ENCODE assay signal across 8 cellular contexts in genomic region chr6:159110013-159110412, GRCh38. TPM values are rescaled to one million over a fixed set of nuclear protein-coding genes. Genes with fewer than 3 reads are reported as not detected.
DNase-seq lines count a peak whose midpoint lies in the region; ATAC-seq and TF ChIP-seq lines count a peak whose summit lies in the region.

No MANE protein-coding gene starts in this region.

- ATAC-seq in upper lobe of left lung (ENCODE audit: low FRiP score in 2 of 2) (peak; percentile 23 to 48), HG03442 (IDR thresholded peaks at IDR 0.05; ENCODE audit: unreplicated experiment) (no peak), HG03565 (IDR thresholded peaks at IDR 0.05; ENCODE audit: unreplicated experiment) (no peak)

- H3K27me3 ChIP-seq in WERI-Rb-1 (ENCODE audit: insufficient read depth, low read depth, severe bottlenecking) (no peaks in the 10 kb centered on the region), iPS DF 6.9 (ENCODE audit: control insufficient read depth, insufficient read depth, low read length) (no peaks in the 10 kb centered on the region), upper lobe of left lung (no peaks in the 10 kb centered on the region)

- DNase-seq in activated CD8-positive, alpha-beta memory T cell treated with anti-CD3 and anti-CD28 coated beads for 24 hours, result peak; percentile 72
- DNase-seq in activated CD8-positive, alpha-beta memory T cell treated with anti-CD3 and anti-CD28 coated beads, Interleukin-2, amount 50 U/mL, for 4 hours, result no peak
- DNase-seq in KBM-7 (peak; percentile 75), WERI-Rb-1 (peak; percentile 41), iPS DF 6.9 (ENCODE audit: low read depth, low spot score) (peak; percentile 73), upper lobe of left lung (peak in 1 of 2 donors; percentile 42)

- no peak for TF ChIP-seq POLR2A in upper lobe of left lung (IDR thresholded peaks at IDR 0.05)

- no peaks in the 10 kb centered on the region for H3K9me3 ChIP-seq in WERI-Rb-1 (ENCODE audit: severe bottlenecking)
- no peaks in the 10 kb centered on the region for H3K9me3 ChIP-seq in iPS DF 6.9 (ENCODE audit: control insufficient read depth, insufficient read depth, low read length)
- H3K9me3 ChIP-seq in upper lobe of left lung, result no peaks in the 10 kb centered on the region

- H3K4me3 ChIP-seq in WERI-Rb-1 (ENCODE audit: low read depth, low read length) (no peak overlapping the region), iPS DF 6.9 (ENCODE audit: low read length) (no peak overlapping the region), upper lobe of left lung (no peak overlapping the region)

- in situ Hi-C loops in KBM-7 (cut with MboI; ENCODE audit: low pct_unique_long_range_greater_than_20kb, low sequenced_read_pairs), result loop anchor here (25.0 kb wide), 2 partner anchors 98 to 398 kb away; partner anchors contain the start of gene RSPH3

- TF ChIP-seq CTCF in WERI-Rb-1 (IDR thresholded peaks at IDR 0.05; ENCODE audit: low read depth, low read length), result peak; percentile 72
- peak; percentile 27 to 55 (median 48) for TF ChIP-seq CTCF in upper lobe of left lung (IDR thresholded peaks at IDR 0.05)

- H3K4me1 ChIP-seq in iPS DF 6.9 (ENCODE audit: control insufficient read depth, insufficient read depth, low read length), result peaks cover 3% of the 10 kb centered on the region; the same call in 1 of the 2 replicates
- peaks cover 0 to 24% (median 14%) of the 10 kb centered on the region in 4 donors for H3K4me1 ChIP-seq in upper lobe of left lung

- H3K27ac ChIP-seq in WERI-Rb-1 (no peak overlapping the region), iPS DF 6.9 (ENCODE audit: low read length) (no peak overlapping the region), upper lobe of left lung (no peak overlapping the region)

- WGBS in iPS DF 6.9 (ENCODE audit: insufficient coverage, insufficient read length), result no CpG with 5 or more reads among the region's 3 CpGs
- 22 to 26% methylated on average over 3 of the region's 3 CpGs for WGBS in upper lobe of left lung, 2 donors

- H3K36me3 ChIP-seq in WERI-Rb-1 (no peaks in the 10 kb centered on the region), iPS DF 6.9 (ENCODE audit: control insufficient read depth, insufficient read depth, low read length) (no peaks in the 10 kb centered on the region), upper lobe of left lung (no peaks in the 10 kb centered on the region)

- no peak for TF ChIP-seq EP300 in upper lobe of left lung (IDR thresholded peaks at IDR 0.05)

RNA-seq across cellular contexts. Expression of gene FNDC1, which starts 59.2 kb away (rescaled TPM):
- 1 to 10 TPM in 2 of 6 donors, under 1 TPM in 2, not detected in 2; 0.30 to 1.8 (median 0.65) TPM for total RNA-seq in upper lobe of left lung

Comparison
In these comparisons a context has a peak if more than half of its experiments do, and no peak if none do; other contexts are left out.
1. ATAC-seq: peak in upper lobe of left lung (2 of 2); none in HG03442 (single experiment) and HG03565 (single experiment).